In genomic region chr22:30266445-30267381, GRCh38 we compare ENCODE assay signal across 8 cellular contexts. TPM values are rescaled to one million over a fixed set of nuclear protein-coding genes. Genes with fewer than 3 reads are reported as not detected.
DNase-seq lines count a peak whose midpoint lies in the region; ATAC-seq and TF ChIP-seq lines count a peak whose summit lies in the region.

Gene OSM, minus strand, starts transcription at chr22:30266851. Its CDS starts 52 bp downstream, at chr22:30266799.

- ATAC-seq in GM19467 (IDR thresholded peaks at IDR 0.05; ENCODE audit: unreplicated experiment) = peak; percentile 9
- ATAC-seq in foreskin keratinocyte = no peak
- ATAC-seq in HG02973 (IDR thresholded peaks at IDR 0.05; ENCODE audit: unreplicated experiment) = no peak
- ATAC-seq in HG02763 (IDR thresholded peaks at IDR 0.05; ENCODE audit: unreplicated experiment) = no peak

- no peaks in the 10 kb centered on the region for H3K9me3 ChIP-seq in colonic mucosa

- no peaks in the 10 kb centered on the region for H3K36me3 ChIP-seq in colonic mucosa
- H3K36me3 ChIP-seq in rectal smooth muscle tissue (ENCODE audit: control insufficient read depth, insufficient read depth, low read length) = no peaks in the 10 kb centered on the region

- H3K27ac ChIP-seq in colonic mucosa = peak within 1 kb of the TSS; percentile 71
- H3K27ac ChIP-seq in rectal smooth muscle tissue (ENCODE audit: low read depth, low read length) = no peak within 1 kb of the TSS
- H3K27ac ChIP-seq in foreskin keratinocyte = no peak within 1 kb of the TSS

- intact Hi-C loops in colonic mucosa (cut with DNase I) = loop anchor here (10.0 kb wide), 1 partner anchor 218 kb away; no protein-coding TSS in a partner anchor

- no peaks in the 10 kb centered on the region for H3K4me1 ChIP-seq in colonic mucosa
- no peaks in the 10 kb centered on the region for H3K4me1 ChIP-seq in rectal smooth muscle tissue (ENCODE audit: control insufficient read depth, insufficient read depth, low read length)
- H3K4me1 ChIP-seq in foreskin keratinocyte = peaks cover 8% of the 10 kb centered on the region

- peak within 1 kb of the TSS; percentile 58 to 62 for H3K9ac ChIP-seq in colonic mucosa (ENCODE audit: low read depth in 2 of 2, low read length in 2 of 2)
- no peak within 1 kb of the TSS for H3K9ac ChIP-seq in rectal smooth muscle tissue (ENCODE audit: low read length)

- TF ChIP-seq CTCF in colonic mucosa (IDR thresholded peaks at IDR 0.05) (no peak), foreskin keratinocyte (conservative IDR thresholded peaks at IDR 0.05) (no peak)

- DNase-seq in T-helper 9 cell (peak; percentile 55), colonic mucosa (peak; percentile 53), foreskin keratinocyte (no peak), inferior parietal cortex (ENCODE audit: extremely low spot score) (no peak)

- H3K27me3 ChIP-seq in colonic mucosa (no peaks in the 10 kb centered on the region), rectal smooth muscle tissue (ENCODE audit: control insufficient read depth, insufficient read depth, low read length) (no peaks in the 10 kb centered on the region), foreskin keratinocyte (no peaks in the 10 kb centered on the region)

- H3K4me3 ChIP-seq in colonic mucosa (peak within 1 kb of the TSS; percentile 32), rectal smooth muscle tissue (ENCODE audit: low read length) (peak within 1 kb of the TSS; percentile 47)

RNA-seq across cellular contexts. Expression of gene OSM, which starts in this region (rescaled TPM):
- under 1 TPM; 0.21 to 0.44 TPM for total RNA-seq in colonic mucosa
- total RNA-seq in foreskin keratinocyte = not detected in 2 replicates
- polyA plus RNA-seq in foreskin keratinocyte = not detected in 2 replicates

Comparison
In these comparisons a context has a peak if more than half of its experiments do, and no peak if none do; other contexts are left out.
1. Peak in DNase-seq, H3K4me3 ChIP-seq, H3K27ac ChIP-seq and H3K9ac ChIP-seq in colonic mucosa; RNA of the gene not detected or under 1 TPM.